In genomic region chr17:76048711-76049110, GRCh38 we compare ENCODE assay signal across 1 cellular context.
TF ChIP-seq lines count a peak whose summit lies in the region.

No MANE protein-coding gene starts in this region.

TF ChIP-seq in H1, 55 proteins besides CTCF, POLR2A, EP300 and RAD21:
- TF ChIP-seq CTBP2 (IDR thresholded peaks at IDR 0.05; ENCODE audit: borderline replicate concordance, insufficient read depth, insufficient read length, low read length) (no peak), TEAD4 (IDR thresholded peaks at IDR 0.05; ENCODE audit: low read depth, low read length) (peak; percentile 60; the same call in 1 of the 2 replicates)
